In genomic region chr2:70964596-70965386, GRCh38 we compare ENCODE assay signal across 9 cellular contexts. TPM values are rescaled to one million over a fixed set of nuclear protein-coding genes. Genes with fewer than 3 reads are reported as not detected.
DNase-seq lines count a peak whose midpoint lies in the region; ATAC-seq and TF ChIP-seq lines count a peak whose summit lies in the region.
"Had no signal": no experiment of that assay in that cellular context is flagged by ENCODE, and none has a peak within 500 bp of the region (broad histone marks: within the 10 kb centered on the region; RNA-seq: fewer than 3 reads in every experiment).

No MANE protein-coding gene starts in this region.

- H3K4me3 Mint-ChIP-seq in activated CD8-positive, alpha-beta memory T cell treated with anti-CD3 and anti-CD28 coated beads, Interleukin-2, amount 10 ng/mL, durations not matched to agents 7 days and 5 days: peak overlapping the region; percentile 83
- peak overlapping the region; percentile 43 for H3K4me3 Mint-ChIP-seq in endodermal cell

- DNase-seq in D341Med (ENCODE audit: low spot score) (peak; percentile 83), MV-4-11 (lab: John Stamatoyannopoulos, UW) (peak; percentile 21), endodermal cell (peak; percentile 93), midbrain (lab: John Stamatoyannopoulos, UW) (peak; percentile 73), GF-D8 (lab: John Stamatoyannopoulos, UW) (no peak)
- peak; percentile 86 for DNase-seq in activated CD8-positive, alpha-beta memory T cell treated with anti-CD3 and anti-CD28 coated beads, Interleukin-2, amount 10 ng/mL, durations not matched to agents 7 days and 5 days
- peak; percentile 75 for DNase-seq in stimulated activated CD8-positive, alpha-beta memory T cell treated with anti-CD3 and anti-CD28 coated beads, Interleukin-2, amount 100 ng/mL, for 1 hour (ENCODE audit: low read depth in 2 of 2)

- no peaks in the 10 kb centered on the region for H3K36me3 ChIP-seq in endodermal cell (ENCODE audit: control insufficient read depth, insufficient read depth, low read length)

- H3K4me1 Mint-ChIP-seq in activated CD8-positive, alpha-beta memory T cell treated with anti-CD3 and anti-CD28 coated beads, Interleukin-2, amount 10 ng/mL, durations not matched to agents 7 days and 5 days: peaks cover 8% of the 10 kb centered on the region
- H3K4me1 Mint-ChIP-seq in endodermal cell: peaks cover 2% of the 10 kb centered on the region

- no peaks in the 10 kb centered on the region for H3K9me3 ChIP-seq in endodermal cell (ENCODE audit: control insufficient read depth, low read length)

- peaks cover 84% of the 10 kb centered on the region for H3K27me3 ChIP-seq in endodermal cell (ENCODE audit: control insufficient read depth, insufficient read depth, low read length, poor library complexity, severe bottlenecking)

- no peak overlapping the region for H3K4me3 ChIP-seq in endodermal cell (ENCODE audit: low read length)

- peak; percentile 81 for ATAC-seq in GM21717 (IDR thresholded peaks at IDR 0.05; ENCODE audit: unreplicated experiment)
- peak; percentile 98 for ATAC-seq in activated CD8-positive, alpha-beta memory T cell treated with anti-CD3 and anti-CD28 coated beads, Interleukin-2, amount 10 ng/mL, durations not matched to agents 7 days and 5 days

- H3K4me1 ChIP-seq in endodermal cell (ENCODE audit: control insufficient read depth, insufficient read depth, low read length): no peaks in the 10 kb centered on the region

- CTCF ChIA-PET in activated CD8-positive, alpha-beta memory T cell treated with anti-CD3 and anti-CD28 coated beads, Interleukin-2, amount 10 ng/mL, durations not matched to agents 7 days and 5 days (lab: Charles Lee): interaction anchor here (0.7 to 8.8 kb wide), 15 partner anchors 9 to 102 kb away, joined by 3 to 58 read pairs (median 6); partner anchors contain the start of gene ANKRD53

- H3K9me3 Mint-ChIP-seq in activated CD8-positive, alpha-beta memory T cell treated with anti-CD3 and anti-CD28 coated beads, Interleukin-2, amount 10 ng/mL, durations not matched to agents 7 days and 5 days (ENCODE audit: low read depth): no peaks in the 10 kb centered on the region
- no peaks in the 10 kb centered on the region for H3K9me3 Mint-ChIP-seq in endodermal cell

- TF ChIP-seq CTCF in endodermal cell (conservative IDR thresholded peaks at IDR 0.05): peak; percentile 93

- no peak overlapping the region for H3K27ac ChIP-seq in endodermal cell (ENCODE audit: low read depth, low read length)

- no peak overlapping the region for H3K9ac ChIP-seq in endodermal cell (ENCODE audit: extremely low read depth, low read length, poor library complexity, severe bottlenecking)

- no peaks in the 10 kb centered on the region for H3K36me3 Mint-ChIP-seq in activated CD8-positive, alpha-beta memory T cell treated with anti-CD3 and anti-CD28 coated beads, Interleukin-2, amount 10 ng/mL, durations not matched to agents 7 days and 5 days
- no peaks in the 10 kb centered on the region for H3K36me3 Mint-ChIP-seq in endodermal cell (ENCODE audit: low read depth)

- 5 to 7% methylated on average over 18 to 58 of the region's 59 CpGs for WGBS in endodermal cell (ENCODE audit: insufficient coverage in 1 of 2, insufficient read length in 1 of 2), 2 experiments

- peaks cover 39% of the 10 kb centered on the region for H3K27me3 Mint-ChIP-seq in activated CD8-positive, alpha-beta memory T cell treated with anti-CD3 and anti-CD28 coated beads, Interleukin-2, amount 10 ng/mL, durations not matched to agents 7 days and 5 days
- peaks cover 90% of the 10 kb centered on the region for H3K27me3 Mint-ChIP-seq in endodermal cell (ENCODE audit: insufficient read depth)

- no peak overlapping the region for H3K27ac Mint-ChIP-seq in activated CD8-positive, alpha-beta memory T cell treated with anti-CD3 and anti-CD28 coated beads, Interleukin-2, amount 10 ng/mL, durations not matched to agents 7 days and 5 days
- H3K27ac Mint-ChIP-seq in endodermal cell: no peak overlapping the region

RNA-seq across cellular contexts. Expression of gene ANKRD53, which starts 13.6 kb away (rescaled TPM):
- total RNA-seq in activated CD8-positive, alpha-beta memory T cell treated with anti-CD3 and anti-CD28 coated beads, Interleukin-2, amount 10 ng/mL, durations not matched to agents 7 days and 5 days: not detected
- total RNA-seq in endodermal cell: under 1 TPM; 0.24 to 0.97 TPM
- 1.1 TPM for polyA plus RNA-seq in endodermal cell (2013, experiment 1 of 2)
- polyA plus RNA-seq in endodermal cell (2013, experiment 2 of 2): 0.62 TPM
- total RNA-seq: T-helper 1 cell treated with Interleukin-12 subunit alpha and Interleukin-12 subunit beta and Interleukin-4 antibody, amounts not matched to agents 30 ng/mL and 1 ng/mL, for 36 hours had no signal

RNA-seq across cellular contexts. Expression of gene ATP6V1B1, which starts 29.1 kb away (rescaled TPM):
- total RNA-seq in activated CD8-positive, alpha-beta memory T cell treated with anti-CD3 and anti-CD28 coated beads, Interleukin-2, amount 10 ng/mL, durations not matched to agents 7 days and 5 days: not detected
- total RNA-seq in endodermal cell: not detected
- polyA plus RNA-seq in endodermal cell (2013, experiment 1 of 2): 1.1 TPM
- 0.79 TPM for polyA plus RNA-seq in endodermal cell (2013, experiment 2 of 2)
- total RNA-seq: T-helper 1 cell treated with Interleukin-12 subunit alpha and Interleukin-12 subunit beta and Interleukin-4 antibody, amounts not matched to agents 30 ng/mL and 1 ng/mL, for 36 hours had no signal

RNA-seq across cellular contexts. Expression of gene TEX261, which starts 29.9 kb away (rescaled TPM):
- 10 to 100 TPM; 39.2 to 58.1 TPM for total RNA-seq in activated CD8-positive, alpha-beta memory T cell treated with anti-CD3 and anti-CD28 coated beads, Interleukin-2, amount 10 ng/mL, durations not matched to agents 7 days and 5 days
- total RNA-seq in endodermal cell: 10 to 100 TPM; 13.3 to 19.9 TPM
- polyA plus RNA-seq in endodermal cell (2013, experiment 1 of 2): 33.6 TPM
- 25.2 TPM for polyA plus RNA-seq in endodermal cell (2013, experiment 2 of 2)
